Comparison of ENCODE assay signal across 7 cellular contexts in genomic region chr20:43520074-43520473, GRCh38. TPM values are rescaled to one million over a fixed set of nuclear protein-coding genes. Genes with fewer than 3 reads are reported as not detected.
"Had no signal": no experiment of that assay in that cellular context is flagged by ENCODE, and none has a peak within 500 bp of the region (broad histone marks: within the 10 kb centered on the region; RNA-seq: fewer than 3 reads in every experiment).

No MANE protein-coding gene starts in this region.

- H3K4me3 Mint-ChIP-seq: IgD-negative memory B cell had no signal

- H3K27ac Mint-ChIP-seq: IgD-negative memory B cell had no signal

- H3K36me3 Mint-ChIP-seq: IgD-negative memory B cell had no signal

- FAIRE-seq: HepG2 had no signal

- DNase-seq: IMR-90, KBM-7, KG1 had no signal

- ATAC-seq: HepG2 had no signal

- H3K27ac ChIP-seq: HL-60 had no signal

RNA-seq across cellular contexts. Expression of gene L3MBTL1, which starts 12.6 kb away (rescaled TPM):
- total RNA-seq: HT1080 had no signal

RNA-seq across cellular contexts. Expression of gene SGK2, which starts 38.8 kb away (rescaled TPM):
- total RNA-seq: HT1080 had no signal
- polyA plus RNA-seq: IgD-negative memory B cell had no signal
